Comparison of ENCODE assay signal across 11 cellular contexts in genomic region chr5:14415516-14416074, GRCh38.
DNase-seq lines count a peak whose midpoint lies in the region; ATAC-seq and TF ChIP-seq lines count a peak whose summit lies in the region.
"Had no signal": no experiment of that assay in that cellular context is flagged by ENCODE, and none has a peak within 500 bp of the region (broad histone marks: within the 10 kb centered on the region; RNA-seq: fewer than 3 reads in every experiment).

No MANE protein-coding gene starts in this region.

- no peaks in the 10 kb centered on the region for H3K36me3 ChIP-seq in OCI-LY3 (replicated peaks; ENCODE audit: low read depth, low read length)

- no peak overlapping the region for H3K27ac ChIP-seq in OCI-LY3 (ENCODE audit: low read length)
- peak overlapping the region in 43 of 59 donors; percentile 3 to 80 (median 54) for H3K27ac ChIP-seq in dorsolateral prefrontal cortex
- H3K27ac ChIP-seq: upper lobe of left lung had no signal

- H3K9me3 ChIP-seq in OCI-LY3 (ENCODE audit: insufficient read depth, low read length): no peaks in the 10 kb centered on the region
- H3K9me3 ChIP-seq: upper lobe of left lung had no signal

- H3K4me3 ChIP-seq in OCI-LY3 (ENCODE audit: low read length) (peak overlapping the region; percentile 53), dorsolateral prefrontal cortex (no peak overlapping the region)
- H3K4me3 ChIP-seq: upper lobe of left lung had no signal

- intact Hi-C loops in natural killer cell (cut with micrococcal nuclease) (no loop called here), dorsolateral prefrontal cortex (cut with DNase I) (no loop called here)

- no peak for DNase-seq in natural killer cell treated with Interleukin-12 subunit alpha and Interleukin-12 subunit beta and Interleukin-15 and Interleukin-18, amount 100 ng/mL, for 72 hours (ENCODE audit: low spot score)
- DNase-seq in natural killer cell (no peak), dorsolateral prefrontal cortex (no peak), GM13976 (ENCODE audit: low spot score) (no peak)
- DNase-seq: aorta, NCI-H2081 treated with DMSO at 0.1 percent for 48 hours, upper lobe of left lung had no signal

- no peaks in the 10 kb centered on the region for H3K79me2 ChIP-seq in OCI-LY3 (ENCODE audit: low read length)

- peak in 1 of 2 donors; percentile 44 for ATAC-seq in natural killer cell treated with Interleukin-12 subunit alpha and Interleukin-12 subunit beta and Interleukin-15 and Interleukin-18, amount 100 ng/mL, for 72 hours
- ATAC-seq in natural killer cell: no peak
- ATAC-seq in GM18858 (IDR thresholded peaks at IDR 0.05; ENCODE audit: unreplicated experiment): no peak
- ATAC-seq in GM18873 (IDR thresholded peaks at IDR 0.05; ENCODE audit: low FRiP score, unreplicated experiment): no peak

- H3K9ac ChIP-seq in OCI-LY3 (ENCODE audit: low read length): no peak overlapping the region

- peak overlapping the region; percentile 82 for H3K4me3 Mint-ChIP-seq in natural killer cell treated with Interleukin-12 subunit alpha and Interleukin-12 subunit beta and Interleukin-15 and Interleukin-18, amount 100 ng/mL, for 72 hours
- no peak overlapping the region for H3K4me3 Mint-ChIP-seq in natural killer cell
- H3K4me3 Mint-ChIP-seq in stimulated activated naive CD8-positive, alpha-beta T cell treated with anti-CD3 and anti-CD28 coated beads, Interleukin-15, Interleukin-2, amounts not matched to agents 100 ng/mL and 50 ng/mL, for 24 hours: peak overlapping the region; percentile 71

- H3K4me1 Mint-ChIP-seq in natural killer cell treated with Interleukin-12 subunit alpha and Interleukin-12 subunit beta and Interleukin-15 and Interleukin-18, amount 100 ng/mL, for 72 hours (ENCODE audit: low read depth in 2 of 2): peaks cover 0 to 51% of the 10 kb centered on the region in 2 donors
- no peaks in the 10 kb centered on the region for H3K4me1 Mint-ChIP-seq in natural killer cell
- H3K4me1 Mint-ChIP-seq in stimulated activated naive CD8-positive, alpha-beta T cell treated with anti-CD3 and anti-CD28 coated beads, Interleukin-15, Interleukin-2, amounts not matched to agents 100 ng/mL and 50 ng/mL, for 24 hours (ENCODE audit: low read depth): peaks cover 62% of the 10 kb centered on the region

- no peaks in the 10 kb centered on the region for H3K27me3 Mint-ChIP-seq in natural killer cell treated with Interleukin-12 subunit alpha and Interleukin-12 subunit beta and Interleukin-15 and Interleukin-18, amount 100 ng/mL, for 72 hours
- no peaks in the 10 kb centered on the region for H3K27me3 Mint-ChIP-seq in natural killer cell (ENCODE audit: low read depth in 2 of 2)
- peaks cover 8% of the 10 kb centered on the region for H3K27me3 Mint-ChIP-seq in stimulated activated naive CD8-positive, alpha-beta T cell treated with anti-CD3 and anti-CD28 coated beads, Interleukin-15, Interleukin-2, amounts not matched to agents 100 ng/mL and 50 ng/mL, for 24 hours

- H4K20me1 ChIP-seq in OCI-LY3 (ENCODE audit: insufficient read depth, low read length): no peaks in the 10 kb centered on the region

- peak overlapping the region; percentile 70 for H3K4me2 ChIP-seq in OCI-LY3 (ENCODE audit: low read length)

- peak overlapping the region; percentile 43 to 81 for H3K27ac Mint-ChIP-seq in natural killer cell treated with Interleukin-12 subunit alpha and Interleukin-12 subunit beta and Interleukin-15 and Interleukin-18, amount 100 ng/mL, for 72 hours
- H3K27ac Mint-ChIP-seq in natural killer cell: no peak overlapping the region
- peak overlapping the region; percentile 97 for H3K27ac Mint-ChIP-seq in stimulated activated naive CD8-positive, alpha-beta T cell treated with anti-CD3 and anti-CD28 coated beads, Interleukin-15, Interleukin-2, amounts not matched to agents 100 ng/mL and 50 ng/mL, for 24 hours

- no peaks in the 10 kb centered on the region for H3K9me3 Mint-ChIP-seq in natural killer cell treated with Interleukin-12 subunit alpha and Interleukin-12 subunit beta and Interleukin-15 and Interleukin-18, amount 100 ng/mL, for 72 hours
- H3K9me3 Mint-ChIP-seq in natural killer cell: no peaks in the 10 kb centered on the region
- no peaks in the 10 kb centered on the region for H3K9me3 Mint-ChIP-seq in stimulated activated naive CD8-positive, alpha-beta T cell treated with anti-CD3 and anti-CD28 coated beads, Interleukin-15, Interleukin-2, amounts not matched to agents 100 ng/mL and 50 ng/mL, for 24 hours

- peaks cover 22% of the 10 kb centered on the region for H3K4me1 ChIP-seq in OCI-LY3 (ENCODE audit: low read length)
- H3K4me1 ChIP-seq: upper lobe of left lung had no signal

- H3K36me3 Mint-ChIP-seq in natural killer cell treated with Interleukin-12 subunit alpha and Interleukin-12 subunit beta and Interleukin-15 and Interleukin-18, amount 100 ng/mL, for 72 hours: no peaks in the 10 kb centered on the region
- no peaks in the 10 kb centered on the region for H3K36me3 Mint-ChIP-seq in natural killer cell
- H3K36me3 Mint-ChIP-seq in stimulated activated naive CD8-positive, alpha-beta T cell treated with anti-CD3 and anti-CD28 coated beads, Interleukin-15, Interleukin-2, amounts not matched to agents 100 ng/mL and 50 ng/mL, for 24 hours (ENCODE audit: low read depth): no peaks in the 10 kb centered on the region

- H2AFZ ChIP-seq in OCI-LY3 (ENCODE audit: low read depth, low read length): no peak overlapping the region

- TF ChIP-seq CTCF in natural killer cell (IDR thresholded peaks at IDR 0.05) (no peak), OCI-LY3 (IDR thresholded peaks at IDR 0.05; ENCODE audit: low read depth, low read length) (no peak), dorsolateral prefrontal cortex (IDR thresholded peaks at IDR 0.05 in 54 of 56, conservative IDR thresholded peaks at IDR 0.05 in 2 of 56; ENCODE audit: low read depth in 1 of 56, partially characterized antibody in 56 of 56) (no peak), GM13976 (IDR thresholded peaks at IDR 0.05; ENCODE audit: borderline replicate concordance, control extremely low read depth, extremely low read depth, insufficient read depth, missing control alignments) (no peak)

- H3K27me3 ChIP-seq in OCI-LY3 (ENCODE audit: low read depth, low read length) (peaks cover 19% of the 10 kb centered on the region), dorsolateral prefrontal cortex (no peaks in the 10 kb centered on the region)
- H3K27me3 ChIP-seq: upper lobe of left lung had no signal

- in situ Hi-C loops in GM13976 (cut with MboI; ENCODE audit: low sequenced_read_pairs, unreplicated experiment): no loop called here

Comparison
In these comparisons a context has a peak if more than half of its experiments do, and no peak if none do; other contexts are left out.
1. H3K27ac Mint-ChIP-seq: peak in natural killer cell treated with Interleukin-12 subunit alpha and Interleukin-12 subunit beta and Interleukin-15 and Interleukin-18, amount 100 ng/mL, for 72 hours (2 of 2) and stimulated activated naive CD8-positive, alpha-beta T cell treated with anti-CD3 and anti-CD28 coated beads, Interleukin-15, Interleukin-2, amounts not matched to agents 100 ng/mL and 50 ng/mL, for 24 hours (single experiment); none in natural killer cell (0 of 2).